8 cellular contexts compared by ENCODE assay signal in genomic region chr10:89645742-89646172, GRCh38. TPM values are rescaled to one million over a fixed set of nuclear protein-coding genes. Genes with fewer than 3 reads are reported as not detected.
DNase-seq lines count a peak whose midpoint lies in the region; ATAC-seq and TF ChIP-seq lines count a peak whose summit lies in the region.

No MANE protein-coding gene starts in this region.

- TF ChIP-seq CTCF in tibial artery (IDR thresholded peaks at IDR 0.05): no peak

- H3K4me3 Mint-ChIP-seq in activated CD4-positive, alpha-beta T cell treated with anti-CD3 and anti-CD28 coated beads, Interleukin-2, amount 10 ng/mL, durations not matched to agents 7 days and 5 days: no peak overlapping the region
- H3K4me3 Mint-ChIP-seq in activated naive CD8-positive, alpha-beta T cell treated with anti-CD3 and anti-CD28 coated beads, Interleukin-2, amount 50 U/mL, for 24 hours: no peak overlapping the region

- no peaks in the 10 kb centered on the region for H3K36me3 Mint-ChIP-seq in activated CD4-positive, alpha-beta T cell treated with anti-CD3 and anti-CD28 coated beads, Interleukin-2, amount 10 ng/mL, durations not matched to agents 7 days and 5 days (ENCODE audit: low read depth)
- no peaks in the 10 kb centered on the region for H3K36me3 Mint-ChIP-seq in activated naive CD8-positive, alpha-beta T cell treated with anti-CD3 and anti-CD28 coated beads, Interleukin-2, amount 50 U/mL, for 24 hours (ENCODE audit: low read depth)

- CTCF ChIA-PET in activated CD4-positive, alpha-beta T cell treated with anti-CD3 and anti-CD28 coated beads, Interleukin-2, amount 10 ng/mL, durations not matched to agents 7 days and 5 days (lab: Charles Lee): interaction anchor here (1.1 kb wide), 1 partner anchor 21 kb away, joined by 4 read pairs; no protein-coding TSS in a partner anchor

- H3K27ac ChIP-seq in layer of hippocampus (ENCODE audit: low read depth, low read length): peak overlapping the region; percentile 78
- H3K27ac ChIP-seq in tibial artery: peak overlapping the region; percentile 82 to 90

- H3K4me3 ChIP-seq in tibial artery: peak overlapping the region; percentile 74 to 75

- H3K9me3 Mint-ChIP-seq in activated CD4-positive, alpha-beta T cell treated with anti-CD3 and anti-CD28 coated beads, Interleukin-2, amount 10 ng/mL, durations not matched to agents 7 days and 5 days: no peaks in the 10 kb centered on the region
- no peaks in the 10 kb centered on the region for H3K9me3 Mint-ChIP-seq in activated naive CD8-positive, alpha-beta T cell treated with anti-CD3 and anti-CD28 coated beads, Interleukin-2, amount 50 U/mL, for 24 hours

- DNase-seq in activated CD4-positive, alpha-beta T cell treated with anti-CD3 and anti-CD28 coated beads, Interleukin-2, amount 10 ng/mL, durations not matched to agents 7 days and 5 days: no peak
- DNase-seq in activated CD4-positive, alpha-beta T cell treated with anti-CD3 and anti-CD28 coated beads for 1 hour: no peak
- DNase-seq in activated naive CD8-positive, alpha-beta T cell treated with anti-CD3 and anti-CD28 coated beads, Interleukin-2, amount 50 U/mL, for 24 hours: no peak
- DNase-seq in tibial artery (no peak), DMS 273 treated with DMSO at 0.1 percent for 48 hours (lab: John Stamatoyannopoulos, UW) (no peak)

- POLR2A ChIA-PET in activated CD4-positive, alpha-beta T cell treated with anti-CD3 and anti-CD28 coated beads, Interleukin-2, amount 10 ng/mL, durations not matched to agents 7 days and 5 days (lab: Charles Lee): no interaction called here

- H3K27ac Mint-ChIP-seq in activated CD4-positive, alpha-beta T cell treated with anti-CD3 and anti-CD28 coated beads, Interleukin-2, amount 10 ng/mL, durations not matched to agents 7 days and 5 days: peak overlapping the region; percentile 71
- H3K27ac Mint-ChIP-seq in activated naive CD8-positive, alpha-beta T cell treated with anti-CD3 and anti-CD28 coated beads, Interleukin-2, amount 50 U/mL, for 24 hours: peak overlapping the region; percentile 63

- intact Hi-C loops in tibial artery (cut with DNase I; ENCODE audit: low total_unique reads): no loop called here

- no peaks in the 10 kb centered on the region for H3K9me3 ChIP-seq in tibial artery

- ATAC-seq in activated naive CD8-positive, alpha-beta T cell treated with anti-CD3 and anti-CD28 coated beads, Interleukin-2, amount 50 U/mL, for 24 hours: no peak
- no peak for ATAC-seq in HG02981 (IDR thresholded peaks at IDR 0.05; ENCODE audit: unreplicated experiment)
- no peak for ATAC-seq in HG02870 (IDR thresholded peaks at IDR 0.05; ENCODE audit: unreplicated experiment)

- H3K27me3 Mint-ChIP-seq in activated CD4-positive, alpha-beta T cell treated with anti-CD3 and anti-CD28 coated beads, Interleukin-2, amount 10 ng/mL, durations not matched to agents 7 days and 5 days: peaks cover 27% of the 10 kb centered on the region
- H3K27me3 Mint-ChIP-seq in activated naive CD8-positive, alpha-beta T cell treated with anti-CD3 and anti-CD28 coated beads, Interleukin-2, amount 50 U/mL, for 24 hours: peaks cover 37% of the 10 kb centered on the region

- H3K4me1 Mint-ChIP-seq in activated CD4-positive, alpha-beta T cell treated with anti-CD3 and anti-CD28 coated beads, Interleukin-2, amount 10 ng/mL, durations not matched to agents 7 days and 5 days: peaks cover 15% of the 10 kb centered on the region
- peaks cover 7% of the 10 kb centered on the region for H3K4me1 Mint-ChIP-seq in activated naive CD8-positive, alpha-beta T cell treated with anti-CD3 and anti-CD28 coated beads, Interleukin-2, amount 50 U/mL, for 24 hours

- H3K27me3 ChIP-seq in layer of hippocampus (ENCODE audit: control insufficient read depth, insufficient read depth, low read length) (no peaks in the 10 kb centered on the region), tibial artery (no peaks in the 10 kb centered on the region)

- H3K36me3 ChIP-seq in tibial artery: no peaks in the 10 kb centered on the region

- H3K4me1 ChIP-seq in tibial artery: peaks cover 0 to 21% (median 5%) of the 10 kb centered on the region in 4 donors

RNA-seq across cellular contexts. Expression of gene PANK1, which starts 0.7 kb away (rescaled TPM):
- 1 to 10 TPM; 6.4 to 7.1 TPM for total RNA-seq in activated CD4-positive, alpha-beta T cell treated with anti-CD3 and anti-CD28 coated beads, Interleukin-2, amount 10 ng/mL, durations not matched to agents 7 days and 5 days

RNA-seq across cellular contexts. Expression of gene KIF20B, which starts 55.6 kb away (rescaled TPM):
- 10 to 100 TPM; 66.4 to 85.7 TPM for total RNA-seq in activated CD4-positive, alpha-beta T cell treated with anti-CD3 and anti-CD28 coated beads, Interleukin-2, amount 10 ng/mL, durations not matched to agents 7 days and 5 days
